In genomic region chr14:87052646-87053225, GRCh38 we compare ENCODE assay signal across 18 cellular contexts.
DNase-seq lines count a peak whose midpoint lies in the region; ATAC-seq and TF ChIP-seq lines count a peak whose summit lies in the region.
"Had no signal": no experiment of that assay in that cellular context is flagged by ENCODE, and none has a peak within 500 bp of the region (broad histone marks: within the 10 kb centered on the region; RNA-seq: fewer than 3 reads in every experiment).

No MANE protein-coding gene starts in this region.

- peaks cover 0 to 6% (median 0%) of the 10 kb centered on the region in 11 donors for H3K9me3 Mint-ChIP-seq in naive thymus-derived CD4-positive, alpha-beta T cell
- H3K9me3 Mint-ChIP-seq: H9 had no signal

- POLR2A ChIA-PET in naive thymus-derived CD4-positive, alpha-beta T cell (lab: Charles Lee), result no interaction called here

- no peaks in the 10 kb centered on the region for H3K9me3 ChIP-seq in WERI-Rb-1 (ENCODE audit: severe bottlenecking)
- no peaks in the 10 kb centered on the region for H3K9me3 ChIP-seq in naive thymus-derived CD4-positive, alpha-beta T cell (ENCODE audit: control insufficient read depth in 2 of 3, low read length in 3 of 3)

- intact Hi-C loops in naive thymus-derived CD4-positive, alpha-beta T cell (cut with micrococcal nuclease), result no loop called here
- intact Hi-C loops in left colon (cut with DNase I, micrococcal nuclease), result no loop called here

- H3K27ac ChIP-seq in WERI-Rb-1, result peak overlapping the region; percentile 19
- no peak overlapping the region for H3K27ac ChIP-seq in naive thymus-derived CD4-positive, alpha-beta T cell (ENCODE audit: low read depth, low read length)
- H3K27ac ChIP-seq: RWPE1 had no signal

- H3K4me1 Mint-ChIP-seq in naive thymus-derived CD4-positive, alpha-beta T cell, result no peaks in the 10 kb centered on the region
- H3K4me1 Mint-ChIP-seq: CD4-positive, alpha-beta memory T cell had no signal

- DNase-seq in DMS 273 (lab: John Stamatoyannopoulos, UW; ENCODE audit: unreplicated experiment) (peak; percentile 58), NCI-H446 treated with DMSO at 0.1 percent for 48 hours (lab: John Stamatoyannopoulos, UW) (peak; percentile 47), WERI-Rb-1 (peak; percentile 8), occipital lobe (lab: John Stamatoyannopoulos, UW) (peak; percentile 30), NCI-H2081 treated with DMSO at 0.1 percent for 48 hours (lab: John Stamatoyannopoulos, UW) (no peak), NCI-H1105 (lab: John Stamatoyannopoulos, UW) (no peak), left colon (no peak)
- no peak for DNase-seq in naive thymus-derived CD4-positive, alpha-beta T cell
- DNase-seq: CD4-positive, alpha-beta memory T cell; DMS79; H9; NCI-H1105 treated with DMSO at 0.1 percent for 48 hours; NCI-H187; NCI-H774; PC-3; SIG-M5; T-helper 1 cell had no signal

- no peaks in the 10 kb centered on the region for H3K36me3 Mint-ChIP-seq in naive thymus-derived CD4-positive, alpha-beta T cell
- H3K36me3 Mint-ChIP-seq: CD4-positive, alpha-beta memory T cell had no signal

- no peak overlapping the region for H3K4me3 Mint-ChIP-seq in naive thymus-derived CD4-positive, alpha-beta T cell
- H3K4me3 Mint-ChIP-seq: CD4-positive, alpha-beta memory T cell; H9 had no signal

- no peaks in the 10 kb centered on the region for H3K27me3 ChIP-seq in WERI-Rb-1 (ENCODE audit: insufficient read depth, low read depth, severe bottlenecking)
- H3K27me3 ChIP-seq in naive thymus-derived CD4-positive, alpha-beta T cell (ENCODE audit: control insufficient read depth in 2 of 2, insufficient read depth in 2 of 2, low read length in 2 of 2), result no peaks in the 10 kb centered on the region

- ATAC-seq in naive thymus-derived CD4-positive, alpha-beta T cell, result no peak
- ATAC-seq in left colon, result no peak
- ATAC-seq: PC-3 had no signal

- no peaks in the 10 kb centered on the region for H3K4me1 ChIP-seq in naive thymus-derived CD4-positive, alpha-beta T cell (ENCODE audit: control insufficient read depth in 2 of 2, insufficient read depth in 2 of 2, low read length in 2 of 2)

- H3K27me3 Mint-ChIP-seq in naive thymus-derived CD4-positive, alpha-beta T cell, result no peaks in the 10 kb centered on the region
- H3K27me3 Mint-ChIP-seq: CD4-positive, alpha-beta memory T cell had no signal

- no peak overlapping the region for H3K27ac Mint-ChIP-seq in naive thymus-derived CD4-positive, alpha-beta T cell
- H3K27ac Mint-ChIP-seq: CD4-positive, alpha-beta memory T cell had no signal

- H3K36me3 ChIP-seq in WERI-Rb-1, result no peaks in the 10 kb centered on the region
- no peaks in the 10 kb centered on the region for H3K36me3 ChIP-seq in naive thymus-derived CD4-positive, alpha-beta T cell (ENCODE audit: control insufficient read depth in 2 of 3, insufficient read depth in 3 of 3, low read length in 3 of 3)

- no peak overlapping the region for H3K4me3 ChIP-seq in WERI-Rb-1 (ENCODE audit: low read depth, low read length)
- H3K4me3 ChIP-seq in naive thymus-derived CD4-positive, alpha-beta T cell (ENCODE audit: low read length), result no peak overlapping the region

- CTCF ChIA-PET in naive thymus-derived CD4-positive, alpha-beta T cell (lab: Charles Lee), result no interaction called here

- TF ChIP-seq CTCF in WERI-Rb-1 (IDR thresholded peaks at IDR 0.05; ENCODE audit: low read depth, low read length), result no peak

Comparison
In these comparisons a context has a peak if more than half of its experiments do, and no peak if none do; other contexts are left out.
1. DNase-seq: peak in DMS 273 (single experiment), NCI-H446 treated with DMSO at 0.1 percent for 48 hours (single experiment), WERI-Rb-1 (single experiment) and occipital lobe (single experiment); none in NCI-H2081 treated with DMSO at 0.1 percent for 48 hours (single experiment), NCI-H1105 (single experiment), naive thymus-derived CD4-positive, alpha-beta T cell (0 of 9) and left colon (0 of 2).